Comparison of ENCODE assay signal across 1 cellular context in the genomic region with DNA sequence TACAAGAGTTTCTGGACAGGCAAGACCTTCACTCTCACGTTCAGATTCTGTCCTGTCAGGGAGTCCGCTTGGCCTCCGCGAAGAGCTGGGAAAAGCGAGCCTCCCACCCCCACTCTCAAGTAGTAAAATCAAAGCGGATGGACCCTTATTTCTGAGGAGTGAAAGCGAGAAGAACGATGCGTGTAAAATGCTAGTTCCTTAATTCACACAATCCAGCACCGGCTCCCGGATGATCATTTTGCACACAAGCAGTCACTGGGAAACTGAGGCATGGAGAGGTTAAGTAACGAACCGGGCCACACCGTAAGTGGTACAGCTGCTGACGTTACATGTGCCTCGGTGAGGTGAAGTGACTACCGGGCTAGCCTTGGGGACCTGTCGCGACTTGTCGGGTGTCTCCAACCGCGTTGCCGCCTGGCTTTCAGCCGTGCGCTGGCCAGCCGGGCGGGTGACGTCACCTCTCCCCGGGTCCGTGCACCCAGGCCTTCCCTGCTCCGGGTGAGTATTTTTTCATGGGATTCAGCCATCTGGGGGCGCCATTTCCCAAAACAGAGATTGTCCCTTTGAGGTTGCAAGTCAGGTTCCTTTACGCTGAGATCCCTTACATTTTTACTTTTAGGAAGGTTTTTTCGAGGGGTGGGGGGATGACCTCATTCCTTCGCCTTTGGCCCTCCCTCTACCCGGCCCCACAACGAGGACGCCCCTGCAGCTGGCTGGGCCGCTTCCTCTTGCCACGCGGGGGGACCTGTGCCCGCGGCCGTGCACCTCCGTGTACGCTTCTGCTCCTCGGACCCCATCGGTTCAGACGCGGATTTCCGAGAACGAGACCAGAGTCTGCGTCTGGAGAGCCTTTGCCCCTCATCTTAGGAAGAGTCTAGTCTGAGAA.
TF ChIP-seq lines count a peak whose summit lies in the region.

No MANE protein-coding gene starts in this region.

TF ChIP-seq in HepG2, 621 proteins besides CTCF, POLR2A, EP300 and RAD21:
- TF ChIP-seq, protein P1, sequence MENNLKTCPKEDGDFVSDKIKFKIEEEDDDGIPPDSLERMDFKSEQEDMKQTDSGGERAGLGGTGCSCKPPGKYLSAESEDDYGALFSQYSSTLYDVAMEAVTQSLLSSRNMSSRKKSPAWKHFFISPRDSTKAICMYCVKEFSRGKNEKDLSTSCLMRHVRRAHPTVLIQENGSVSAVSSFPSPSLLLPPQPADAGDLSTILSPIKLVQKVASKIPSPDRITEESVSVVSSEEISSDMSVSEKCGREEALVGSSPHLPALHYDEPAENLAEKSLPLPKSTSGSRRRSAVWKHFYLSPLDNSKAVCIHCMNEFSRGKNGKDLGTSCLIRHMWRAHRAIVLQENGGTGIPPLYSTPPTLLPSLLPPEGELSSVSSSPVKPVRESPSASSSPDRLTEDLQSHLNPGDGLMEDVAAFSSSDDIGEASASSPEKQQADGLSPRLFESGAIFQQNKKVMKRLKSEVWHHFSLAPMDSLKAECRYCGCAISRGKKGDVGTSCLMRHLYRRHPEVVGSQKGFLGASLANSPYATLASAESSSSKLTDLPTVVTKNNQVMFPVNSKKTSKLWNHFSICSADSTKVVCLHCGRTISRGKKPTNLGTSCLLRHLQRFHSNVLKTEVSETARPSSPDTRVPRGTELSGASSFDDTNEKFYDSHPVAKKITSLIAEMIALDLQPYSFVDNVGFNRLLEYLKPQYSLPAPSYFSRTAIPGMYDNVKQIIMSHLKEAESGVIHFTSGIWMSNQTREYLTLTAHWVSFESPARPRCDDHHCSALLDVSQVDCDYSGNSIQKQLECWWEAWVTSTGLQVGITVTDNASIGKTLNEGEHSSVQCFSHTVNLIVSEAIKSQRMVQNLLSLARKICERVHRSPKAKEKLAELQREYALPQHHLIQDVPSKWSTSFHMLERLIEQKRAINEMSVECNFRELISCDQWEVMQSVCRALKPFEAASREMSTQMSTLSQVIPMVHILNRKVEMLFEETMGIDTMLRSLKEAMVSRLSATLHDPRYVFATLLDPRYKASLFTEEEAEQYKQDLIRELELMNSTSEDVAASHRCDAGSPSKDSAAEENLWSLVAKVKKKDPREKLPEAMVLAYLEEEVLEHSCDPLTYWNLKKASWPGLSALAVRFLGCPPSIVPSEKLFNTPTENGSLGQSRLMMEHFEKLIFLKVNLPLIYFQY (CRISPR knock-in tag; IDR thresholded peaks at IDR 0.05; ENCODE audit: borderline replicate concordance): no peak
- TF ChIP-seq ATF7 (IDR thresholded peaks at IDR 0.05) (peak; percentile 89), ATF7 (CRISPR knock-in tag; IDR thresholded peaks at IDR 0.05) (no peak), ZNF33B (CRISPR knock-in tag; IDR thresholded peaks at IDR 0.05) (no peak), HNF4G (IDR thresholded peaks at IDR 0.05; ENCODE audit: borderline replicate concordance, low read depth, low read length) (no peak), HNF4G (CRISPR knock-in tag; IDR thresholded peaks at IDR 0.05; ENCODE audit: borderline replicate concordance, low read depth) (no peak), ZBTB42 (CRISPR knock-in tag; IDR thresholded peaks at IDR 0.05) (no peak), CREB1 (IDR thresholded peaks at IDR 0.05) (peak; percentile 90), CREB1 (CRISPR knock-in tag; IDR thresholded peaks at IDR 0.05) (no peak)
- TF ChIP-seq, protein P2, sequence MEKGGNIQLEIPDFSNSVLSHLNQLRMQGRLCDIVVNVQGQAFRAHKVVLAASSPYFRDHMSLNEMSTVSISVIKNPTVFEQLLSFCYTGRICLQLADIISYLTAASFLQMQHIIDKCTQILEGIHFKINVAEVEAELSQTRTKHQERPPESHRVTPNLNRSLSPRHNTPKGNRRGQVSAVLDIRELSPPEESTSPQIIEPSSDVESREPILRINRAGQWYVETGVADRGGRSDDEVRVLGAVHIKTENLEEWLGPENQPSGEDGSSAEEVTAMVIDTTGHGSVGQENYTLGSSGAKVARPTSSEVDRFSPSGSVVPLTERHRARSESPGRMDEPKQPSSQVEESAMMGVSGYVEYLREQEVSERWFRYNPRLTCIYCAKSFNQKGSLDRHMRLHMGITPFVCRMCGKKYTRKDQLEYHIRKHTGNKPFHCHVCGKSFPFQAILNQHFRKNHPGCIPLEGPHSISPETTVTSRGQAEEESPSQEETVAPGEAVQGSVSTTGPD (CRISPR knock-in tag; IDR thresholded peaks at IDR 0.05): no peak
